In genomic region chr10:119737827-119738226, GRCh38 we compare ENCODE assay signal across 8 cellular contexts. TPM values are rescaled to one million over a fixed set of nuclear protein-coding genes. Genes with fewer than 3 reads are reported as not detected.
A peak's percentile ranks its signal among the peaks of the same experiment; 100 is the strongest.
DNase-seq lines count a peak whose midpoint lies in the region; ATAC-seq and TF ChIP-seq lines count a peak whose summit lies in the region.

No MANE protein-coding gene starts in this region.

- no peak overlapping the region for H3K9ac ChIP-seq in neural progenitor cell

- H3K4me3 ChIP-seq in coronary artery (peak overlapping the region; percentile 3), neural progenitor cell (no peak overlapping the region)

- H3K27me3 Mint-ChIP-seq in neural progenitor cell (ENCODE audit: insufficient read depth, low read depth) (no peaks in the 10 kb centered on the region), immature natural killer cell (ENCODE audit: low read depth in 3 of 3) (no peaks in the 10 kb centered on the region)

- peak overlapping the region in 1 of 2 donors; percentile 33 for H3K27ac ChIP-seq in coronary artery
- no peak overlapping the region for H3K27ac ChIP-seq in neural progenitor cell

- no peaks in the 10 kb centered on the region for H3F3A ChIP-seq in neural progenitor cell (ENCODE audit: low read depth)

- peaks cover 27% of the 10 kb centered on the region for H3K4me1 ChIP-seq in neural progenitor cell

- DNase-seq in Daoy (ENCODE audit: low read depth) (peak; percentile 70), MV-4-11 (lab: John Stamatoyannopoulos, UW) (peak; percentile 45), coronary artery (ENCODE audit: low spot score) (no peak), neural progenitor cell (ENCODE audit: low spot score) (peak; percentile 20), immature natural killer cell (no peak)

- no peaks in the 10 kb centered on the region for H3K27me3 ChIP-seq in neural progenitor cell

- H3K9me3 ChIP-seq in neural progenitor cell (ENCODE audit: low read depth) = no peaks in the 10 kb centered on the region

- H3K36me3 Mint-ChIP-seq in neural progenitor cell (no peaks in the 10 kb centered on the region), immature natural killer cell (peaks cover 0 to 4% (median 3%) of the 10 kb centered on the region in 3 donors)

- H2AFZ ChIP-seq in neural progenitor cell (replicated peaks) = no peak overlapping the region

- H3K36me3 ChIP-seq in neural progenitor cell = no peaks in the 10 kb centered on the region

- H3K9me3 Mint-ChIP-seq in neural progenitor cell (no peaks in the 10 kb centered on the region), immature natural killer cell (no peaks in the 10 kb centered on the region)

- no peak overlapping the region for H3K27ac Mint-ChIP-seq in neural progenitor cell
- H3K27ac Mint-ChIP-seq in immature natural killer cell = peak overlapping the region in 2 of 6 donors; percentile 0 to 3

- H3K4me3 Mint-ChIP-seq in neural progenitor cell (no peak overlapping the region), immature natural killer cell (peak overlapping the region in 1 of 5 donors; percentile 46)

- ATAC-seq in HG02642 (IDR thresholded peaks at IDR 0.05; ENCODE audit: poor library complexity, unreplicated experiment) (no peak), GM18511 (IDR thresholded peaks at IDR 0.05; ENCODE audit: unreplicated experiment) (no peak), GM19035 (IDR thresholded peaks at IDR 0.05; ENCODE audit: unreplicated experiment) (no peak)

- TF ChIP-seq CTCF in coronary artery (IDR thresholded peaks at IDR 0.05) (no peak), neural progenitor cell (IDR thresholded peaks at IDR 0.05) (no peak)

- peaks cover 38% of the 10 kb centered on the region for H3K4me1 Mint-ChIP-seq in neural progenitor cell
- H3K4me1 Mint-ChIP-seq in immature natural killer cell = peaks cover 17 to 29% of the 10 kb centered on the region in 2 donors

- H3K4me2 ChIP-seq in neural progenitor cell = no peak overlapping the region

- no peaks in the 10 kb centered on the region for H4K20me1 ChIP-seq in neural progenitor cell (ENCODE audit: low read depth)

- H3K79me2 ChIP-seq in neural progenitor cell (ENCODE audit: low read depth) = peaks cover 30% of the 10 kb centered on the region

RNA-seq across cellular contexts. Expression of gene INPP5F, which starts 12.0 kb away (rescaled TPM):
- total RNA-seq in Daoy (2014; rRNA removed; shearing (Covaris generic)) = 7.9 and 12.9 TPM in 2 replicates
- total RNA-seq in neural progenitor cell (ENCODE audit: low replicate concordance) = 125 and 167 TPM in 2 replicates
- polyA plus RNA-seq in immature natural killer cell = 1 to 10 TPM; 6.7 to 8.0 (median 6.8) TPM

Comparison
In these comparisons a context has a peak if more than half of its experiments do, and no peak if none do; other contexts are left out.
1. DNase-seq: peak in Daoy (single experiment), MV-4-11 (single experiment) and neural progenitor cell (single experiment); none in coronary artery (single experiment) and immature natural killer cell (0 of 3).